ENCODE assay signal across 17 cellular contexts in genomic region chr2:136381245-136381644, GRCh38.
DNase-seq lines count a peak whose midpoint lies in the region; ATAC-seq and TF ChIP-seq lines count a peak whose summit lies in the region.
"Had no signal": no experiment of that assay in that cellular context is flagged by ENCODE, and none has a peak within 500 bp of the region (broad histone marks: within the 10 kb centered on the region; RNA-seq: fewer than 3 reads in every experiment).

No MANE protein-coding gene starts in this region.

- peaks cover 70% of the 10 kb centered on the region for H3K4me1 Mint-ChIP-seq in activated CD4-positive, alpha-beta T cell treated with anti-CD3 and anti-CD28 coated beads, Interleukin-2, amount 10 ng/mL, durations not matched to agents 7 days and 5 days
- H3K4me1 Mint-ChIP-seq in activated naive CD8-positive, alpha-beta T cell (ENCODE audit: low read depth) = peaks cover 63% of the 10 kb centered on the region

- H3K36me3 ChIP-seq in spleen = no peaks in the 10 kb centered on the region
- H3K36me3 ChIP-seq: breast epithelium, MG63, right lobe of liver had no signal

- no peak overlapping the region for H3K4me3 ChIP-seq in NB4 (ENCODE audit: low read depth, low read length)
- peak overlapping the region in 1 of 8 donors; percentile 47 for H3K4me3 ChIP-seq in spleen
- H3K4me3 ChIP-seq: A549, breast epithelium, MG63, right lobe of liver had no signal

- intact Hi-C loops in spleen (cut with DNase I; ENCODE audit: low total_unique reads) = loop anchor here (5.0 kb wide), 1 partner anchor 464 kb away; no protein-coding TSS in a partner anchor

- H3K9me3 Mint-ChIP-seq in activated CD4-positive, alpha-beta T cell treated with anti-CD3 and anti-CD28 coated beads, Interleukin-2, amount 10 ng/mL, durations not matched to agents 7 days and 5 days = no peaks in the 10 kb centered on the region
- H3K9me3 Mint-ChIP-seq in activated naive CD8-positive, alpha-beta T cell (ENCODE audit: low read depth) = no peaks in the 10 kb centered on the region

- CTCF ChIA-PET in activated CD4-positive, alpha-beta T cell treated with anti-CD3 and anti-CD28 coated beads, Interleukin-2, amount 10 ng/mL, durations not matched to agents 7 days and 5 days (lab: Charles Lee) = interaction anchor here (1.0 to 7.6 kb wide), 7 partner anchors 71 to 510 kb away, joined by 3 to 50 read pairs (median 3); no protein-coding TSS in a partner anchor

- POLR2A ChIA-PET in activated CD4-positive, alpha-beta T cell treated with anti-CD3 and anti-CD28 coated beads, Interleukin-2, amount 10 ng/mL, durations not matched to agents 7 days and 5 days (lab: Charles Lee) = no interaction called here

- peak overlapping the region; percentile 23 for H3K4me3 Mint-ChIP-seq in activated CD4-positive, alpha-beta T cell treated with anti-CD3 and anti-CD28 coated beads, Interleukin-2, amount 10 ng/mL, durations not matched to agents 7 days and 5 days
- H3K4me3 Mint-ChIP-seq in activated naive CD8-positive, alpha-beta T cell = peak overlapping the region; percentile 71
- H3K4me3 Mint-ChIP-seq: type B pancreatic cell had no signal

- H3K36me3 Mint-ChIP-seq in activated CD4-positive, alpha-beta T cell treated with anti-CD3 and anti-CD28 coated beads, Interleukin-2, amount 10 ng/mL, durations not matched to agents 7 days and 5 days (ENCODE audit: low read depth) = peaks cover 2% of the 10 kb centered on the region
- no peaks in the 10 kb centered on the region for H3K36me3 Mint-ChIP-seq in activated naive CD8-positive, alpha-beta T cell
- H3K36me3 Mint-ChIP-seq: type B pancreatic cell had no signal

- no peaks in the 10 kb centered on the region for H3K9me3 ChIP-seq in spleen
- H3K9me3 ChIP-seq: A549, breast epithelium, Caco-2, MG63, right lobe of liver had no signal

- peaks cover 15 to 73% (median 52%) of the 10 kb centered on the region in 6 donors for H3K4me1 ChIP-seq in spleen
- H3K4me1 ChIP-seq: A549, breast epithelium, Caco-2, right lobe of liver had no signal

- DNase-seq in activated CD4-positive, alpha-beta T cell treated with anti-CD3 and anti-CD28 coated beads, Interleukin-2, amount 10 ng/mL, durations not matched to agents 7 days and 5 days = no peak
- no peak for DNase-seq in activated CD4-positive, alpha-beta T cell treated with anti-CD3 and anti-CD28 coated beads, Interleukin-2, amount 50 U/mL, for 1 hour
- DNase-seq in NB4 (ENCODE audit: low read depth) (peak; percentile 12), spleen (no peak), activated gamma-delta T cell (lab: John Stamatoyannopoulos, UW) (no peak)
- DNase-seq: activated CD4-positive, alpha-beta T cell treated with anti-CD3 and anti-CD28 coated beads for 1 hour; activated effector memory CD4-positive, alpha-beta T cell treated with Interleukin-2 at 50 U/mL for 16 hours; Caco-2; MG63; NCI-H774; right lobe of liver had no signal

- no peaks in the 10 kb centered on the region for H3K27me3 Mint-ChIP-seq in activated CD4-positive, alpha-beta T cell treated with anti-CD3 and anti-CD28 coated beads, Interleukin-2, amount 10 ng/mL, durations not matched to agents 7 days and 5 days
- H3K27me3 Mint-ChIP-seq in activated naive CD8-positive, alpha-beta T cell = no peaks in the 10 kb centered on the region

- ATAC-seq in HG02759 (IDR thresholded peaks at IDR 0.05; ENCODE audit: unreplicated experiment) (no peak), GM18502 (IDR thresholded peaks at IDR 0.05; ENCODE audit: poor library complexity, unreplicated experiment) (no peak)
- ATAC-seq: A549 had no signal

- H3K27me3 ChIP-seq in spleen (replicated peaks in 1 of 7) = no peaks in the 10 kb centered on the region
- H3K27me3 ChIP-seq: breast epithelium, MG63, right lobe of liver had no signal

- peak overlapping the region in 5 of 8 donors; percentile 63 to 86 (median 80) for H3K27ac ChIP-seq in spleen
- H3K27ac ChIP-seq: A549, breast epithelium, right lobe of liver had no signal

- H3K27ac Mint-ChIP-seq in activated CD4-positive, alpha-beta T cell treated with anti-CD3 and anti-CD28 coated beads, Interleukin-2, amount 10 ng/mL, durations not matched to agents 7 days and 5 days = peak overlapping the region; percentile 93
- H3K27ac Mint-ChIP-seq in activated naive CD8-positive, alpha-beta T cell = peak overlapping the region; percentile 87
- H3K27ac Mint-ChIP-seq: type B pancreatic cell had no signal

- TF ChIP-seq CTCF in NB4 (IDR thresholded peaks at IDR 0.05; ENCODE audit: low read depth, low read length) = no peak
- no peak for TF ChIP-seq CTCF in spleen (IDR thresholded peaks at IDR 0.05 in 8 of 11, conservative IDR thresholded peaks at IDR 0.05 in 3 of 11)

- WGBS in spleen, 5 donors = 73 to 91% (median 82%) methylated on average over 1 of the region's 1 CpG

- TF ChIP-seq POLR2A in NB4 (IDR thresholded peaks at IDR 0.05; ENCODE audit: extremely low read depth, insufficient read length) (no peak), spleen (IDR thresholded peaks at IDR 0.05) (no peak)
